Comparison of ENCODE assay signal across 8 cellular contexts in genomic region chr1:50735443-50735842, GRCh38.
DNase-seq lines count a peak whose midpoint lies in the region; ATAC-seq, FAIRE-seq and TF ChIP-seq lines count a peak whose summit lies in the region.

No MANE protein-coding gene starts in this region.

- no peaks in the 10 kb centered on the region for H3K9me3 ChIP-seq in small intestine (ENCODE audit: control insufficient read depth, low read depth)

- peak; percentile 4 for DNase-seq in NCI-H345 (lab: John Stamatoyannopoulos, UW)
- DNase-seq in NCI-H345 treated with DMSO at 0.1 percent for 48 hours (lab: John Stamatoyannopoulos, UW; ENCODE audit: unreplicated experiment) = no peak
- DNase-seq in NCI-H2171 treated with DMSO at 0.1 percent for 48 hours (lab: John Stamatoyannopoulos, UW) = peak; percentile 32
- no peak for DNase-seq in epithelial cell of proximal tubule (ENCODE audit: low read depth)
- DNase-seq in small intestine = peak; percentile 33

- ATAC-seq in GM21515 (IDR thresholded peaks at IDR 0.05; ENCODE audit: unreplicated experiment) = no peak
- ATAC-seq in HG03280 (IDR thresholded peaks at IDR 0.05; ENCODE audit: unreplicated experiment) = no peak
- ATAC-seq in HG03135 (IDR thresholded peaks at IDR 0.05; ENCODE audit: unreplicated experiment) = no peak

- WGBS in small intestine, 3 donors = 72 to 80% (median 75%) methylated on average over 2 of the region's 2 CpGs

- H3K27ac ChIP-seq in small intestine (ENCODE audit: low read depth in 1 of 2, low read length in 1 of 2) = no peak overlapping the region

- H3K4me3 ChIP-seq in epithelial cell of proximal tubule (ENCODE audit: low read depth, low read length) = no peak overlapping the region
- no peak overlapping the region for H3K4me3 ChIP-seq in small intestine (ENCODE audit: low read depth in 1 of 2, low read length in 2 of 2)

- no peaks in the 10 kb centered on the region for H3K27me3 ChIP-seq in small intestine (ENCODE audit: control insufficient read depth in 2 of 2, insufficient read depth in 2 of 2, low read length in 2 of 2)

- H3K4me1 ChIP-seq in small intestine (ENCODE audit: control insufficient read depth in 2 of 2, insufficient read depth in 1 of 2, low read depth in 1 of 2, low read length in 1 of 2) = no peaks in the 10 kb centered on the region

- peak; percentile 50 for TF ChIP-seq CTCF in epithelial cell of proximal tubule (conservative IDR thresholded peaks at IDR 0.05; ENCODE audit: low read depth, low read length)

- FAIRE-seq in small intestine (lab: Jason Lieb, UNC) = peak; percentile 76

- peaks cover 0 to 1% of the 10 kb centered on the region in 2 donors for H3K36me3 ChIP-seq in small intestine (ENCODE audit: control insufficient read depth in 2 of 2, insufficient read depth in 2 of 2, low read length in 2 of 2)

Comparison
In these comparisons a context has a peak if more than half of its experiments do, and no peak if none do; other contexts are left out.
1. DNase-seq: peak in NCI-H345 (single experiment), NCI-H2171 treated with DMSO at 0.1 percent for 48 hours (single experiment) and small intestine (single experiment); none in NCI-H345 treated with DMSO at 0.1 percent for 48 hours (single experiment) and epithelial cell of proximal tubule (single experiment).